Comparison of ENCODE assay signal across 20 cellular contexts in the genomic region with DNA sequence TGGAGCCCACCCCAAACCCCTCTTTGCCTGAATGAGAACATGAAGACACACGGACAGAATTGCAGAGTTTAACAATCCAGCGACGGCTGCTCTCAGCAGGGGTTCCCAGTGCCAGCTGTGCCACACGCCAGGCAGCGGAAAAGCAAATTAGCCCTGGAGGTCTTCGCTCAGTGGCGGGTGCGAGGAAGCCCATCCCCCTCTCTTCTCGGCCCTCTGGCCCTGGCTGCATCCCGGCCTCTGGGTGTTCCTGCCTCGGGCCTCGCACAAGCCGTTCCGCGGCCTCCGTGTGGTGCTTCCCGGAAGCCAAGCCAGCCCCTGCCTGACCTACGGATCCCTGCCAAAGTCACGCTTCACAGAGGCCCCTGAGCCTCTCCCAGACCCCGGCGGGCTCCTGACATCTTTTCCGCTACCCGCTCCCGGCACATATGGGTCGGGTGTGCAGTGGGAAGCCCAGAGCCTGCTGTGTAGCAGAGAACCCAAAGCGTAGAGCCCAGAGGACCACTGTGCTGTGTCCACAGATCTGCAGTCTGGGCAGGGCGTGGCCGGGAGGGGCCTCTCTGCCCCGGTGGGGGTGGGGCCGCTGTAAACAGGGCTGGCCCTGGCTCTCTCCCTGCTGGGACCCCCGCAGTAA.
A peak's percentile ranks its signal among the peaks of the same experiment; 100 is the strongest.
DNase-seq lines count a peak whose midpoint lies in the region; ATAC-seq, FAIRE-seq and TF ChIP-seq lines count a peak whose summit lies in the region.
"Had no signal": no experiment of that assay in that cellular context is flagged by ENCODE, and none has a peak within 500 bp of the region (broad histone marks: within the 10 kb centered on the region; RNA-seq: fewer than 3 reads in every experiment).

No MANE protein-coding gene starts in this region.

- H4K91ac ChIP-seq in neuronal stem cell (ENCODE audit: low read depth, low read length, poor library complexity), result no peak overlapping the region

- no peak overlapping the region for H3K4ac ChIP-seq in neuronal stem cell (ENCODE audit: low read length)

- TF ChIP-seq POLR2A in K562 (conservative IDR thresholded peaks at IDR 0.05) (no peak), uterus (IDR thresholded peaks at IDR 0.05) (no peak)

- no peak overlapping the region for H3K27ac ChIP-seq in HUES6 (ENCODE audit: low read depth, low read length)
- H3K27ac ChIP-seq in K562 (ENCODE audit: extremely low read depth, low read depth, low read length), result no peak overlapping the region
- H3K27ac ChIP-seq in neuronal stem cell (replicated peaks; ENCODE audit: low read length), result no peak overlapping the region
- H3K27ac ChIP-seq in uterus, result no peak overlapping the region
- H3K27ac ChIP-seq: A549, C4-2B, heart left ventricle, PC-9 had no signal

- no peak overlapping the region for H3K18ac ChIP-seq in neuronal stem cell (ENCODE audit: low read length)

- in situ Hi-C loops in K562 (cut with MboI), result no loop called here

- H4K20me1 ChIP-seq in K562 (replicated peaks; ENCODE audit: control insufficient read depth, insufficient read depth, low read length), result peaks cover 6% of the 10 kb centered on the region; the same call in 1 of the 2 replicates

- H3K9me3 ChIP-seq in HUES6 (ENCODE audit: control insufficient read depth, insufficient read depth, low read depth, low read length) (no peaks in the 10 kb centered on the region), K562 (replicated peaks; ENCODE audit: control insufficient read depth, insufficient read depth, low read depth, low read length) (no peaks in the 10 kb centered on the region), neuronal stem cell (replicated peaks in 1 of 2; ENCODE audit: control insufficient read depth in 2 of 2, insufficient read depth in 1 of 2, low read depth in 1 of 2, low read length in 2 of 2) (no peaks in the 10 kb centered on the region), uterus (no peaks in the 10 kb centered on the region)
- H3K9me3 ChIP-seq: A549, heart left ventricle, MG63 had no signal

- FAIRE-seq in K562 (lab: Jason Lieb, UNC), result no peak
- FAIRE-seq: A549 had no signal

- H3K23ac ChIP-seq in neuronal stem cell (ENCODE audit: low read depth, low read length, poor library complexity), result no peak overlapping the region

- H2BK120ac ChIP-seq in neuronal stem cell (ENCODE audit: low read depth, low read length), result no peak overlapping the region

- no peak for TF ChIP-seq RAD21 in K562 (CRISPR knock-in tag; conservative IDR thresholded peaks at IDR 0.05 in 1 of 2, IDR thresholded peaks at IDR 0.05 in 1 of 2)

- intact Hi-C loops in K562 (cut with micrococcal nuclease), result no loop called here
- intact Hi-C loops in uterus (cut with DNase I; ENCODE audit: low total_unique reads), result no loop called here

- ATAC-seq in K562, result peak; percentile 63
- ATAC-seq: A549; activated CD8-positive, alpha-beta memory T cell treated with anti-CD3 and anti-CD28 coated beads, Interleukin-2, amount 10 ng/mL, durations not matched to agents 7 days and 5 days; heart left ventricle; stimulated activated effector memory CD8-positive, alpha-beta T cell treated with anti-CD3 and anti-CD28 coated beads, Interleukin-12 subunit alpha, Interleukin-12 subunit beta, amount 100 ng/mL, for 72 hours had no signal

- peaks cover 1% of the 10 kb centered on the region for H3K79me1 ChIP-seq in neuronal stem cell (ENCODE audit: low read depth, low read length)

- no peaks in the 10 kb centered on the region for H3K9me1 ChIP-seq in K562 (ENCODE audit: control insufficient read depth, insufficient read depth, low read length)

- TF ChIP-seq EP300 in K562 (IDR thresholded peaks at IDR 0.05; ENCODE audit: low read length), result no peak

- TF ChIP-seq CTCF in K562 (IDR thresholded peaks at IDR 0.05 in 2 of 3, conservative IDR thresholded peaks at IDR 0.05 in 1 of 3; ENCODE audit: insufficient read depth in 2 of 3, low read depth in 1 of 3, low read length in 3 of 3) (no peak), uterus (IDR thresholded peaks at IDR 0.05) (no peak)

- no peak overlapping the region for H3K14ac ChIP-seq in neuronal stem cell (ENCODE audit: low read length)

- H4K8ac ChIP-seq in neuronal stem cell (ENCODE audit: low read depth, low read length), result no peak overlapping the region

- peak overlapping the region; percentile 39; the same call in 1 of the 2 replicates for H3K4me3 ChIP-seq in HUES6 (ENCODE audit: low read depth, low read length)
- H3K4me3 ChIP-seq in K562, result no peak overlapping the region
- H3K4me3 ChIP-seq in neuronal stem cell (ENCODE audit: low read length in 2 of 2), result no peak overlapping the region
- H3K4me3 ChIP-seq in uterus, result no peak overlapping the region
- H3K4me3 ChIP-seq: A549, heart left ventricle, MG63, PC-9 had no signal

- CTCF ChIA-PET in K562 (lab: Yijun Ruan, JAX; ENCODE audit: low intra/inter-chr PET ratio), result interaction anchor here (0.6 kb wide), 1 partner anchor 271 kb away, joined by 3 read pairs; no protein-coding TSS in a partner anchor

- H3K4me1 ChIP-seq in HUES6 (ENCODE audit: control insufficient read depth, insufficient read depth, low read length) (peaks cover 7% of the 10 kb centered on the region; the same call in 1 of the 2 replicates), K562 (replicated peaks in 1 of 2; ENCODE audit: control insufficient read depth in 2 of 2, insufficient read depth in 2 of 2, low read length in 2 of 2) (peaks cover 0 to 43% of the 10 kb centered on the region in 2 experiments; a peak in 2 of 5 replicates), neuronal stem cell (ENCODE audit: control insufficient read depth in 2 of 2, insufficient read depth in 1 of 2, low read depth in 1 of 2, low read length in 2 of 2) (no peaks in the 10 kb centered on the region), uterus (no peaks in the 10 kb centered on the region)
- H3K4me1 ChIP-seq: heart left ventricle had no signal

- WGBS in K562 (ENCODE audit: insufficient coverage, low coverage, missing lambda C conversion rate), result 2% methylated on average over 24 of the region's 31 CpGs
- WGBS in neuronal stem cell (ENCODE audit: extremely low coverage in 2 of 2, insufficient read length in 2 of 2, insufficient replicate concordance in 1 of 2), 2 donors, result no CpG with 5 or more reads among the region's 31 CpGs

- no peak overlapping the region for H2BK15ac ChIP-seq in neuronal stem cell (ENCODE audit: low read length)

- H2BK12ac ChIP-seq in neuronal stem cell (ENCODE audit: low read length), result no peak overlapping the region

- no TSS peak for BruUV-seq in K562 (replicated peaks; lab: Mats Ljungman, UMichigan)

- no peak overlapping the region for H2BK5ac ChIP-seq in neuronal stem cell (ENCODE audit: low read length)

- H2AFZ ChIP-seq in K562 (ENCODE audit: low read depth, low read length), result no peak overlapping the region
- H2AFZ ChIP-seq in neuronal stem cell (ENCODE audit: low read length), result no peak overlapping the region
- H2AFZ ChIP-seq: PC-9 had no signal

- H3K36me3 ChIP-seq in HUES6 (ENCODE audit: control insufficient read depth, insufficient read depth, low read length) (no peaks in the 10 kb centered on the region), K562 (ENCODE audit: control insufficient read depth, insufficient read depth, low read length) (no peaks in the 10 kb centered on the region), neuronal stem cell (replicated peaks in 1 of 2; ENCODE audit: control insufficient read depth in 2 of 2, insufficient read depth in 2 of 2, low read length in 2 of 2) (no peaks in the 10 kb centered on the region), uterus (no peaks in the 10 kb centered on the region)
- H3K36me3 ChIP-seq: heart left ventricle, MG63 had no signal

- H3K4me2 ChIP-seq in K562 (ENCODE audit: insufficient read depth, low read length), result no peak overlapping the region
- no peak overlapping the region for H3K4me2 ChIP-seq in neuronal stem cell (ENCODE audit: insufficient read depth, low read length, poor library complexity, severe bottlenecking)
- H3K4me2 ChIP-seq: A549, PC-9 had no signal

- H3K27me3 ChIP-seq in HUES6 (ENCODE audit: control insufficient read depth, insufficient read depth, low read length), result peaks cover 89% of the 10 kb centered on the region
- H3K27me3 ChIP-seq in K562 (ENCODE audit: control insufficient read depth in 2 of 2, insufficient read depth in 2 of 2, low read length in 2 of 2), result peaks cover 18 to 84% of the 10 kb centered on the region in 2 experiments; a peak in 3 of 5 replicates
- H3K27me3 ChIP-seq in neuronal stem cell (ENCODE audit: control insufficient read depth in 3 of 3, insufficient read depth in 3 of 3, low read depth in 1 of 3, low read length in 3 of 3), result peaks cover 6 to 63% (median 37%) of the 10 kb centered on the region in 3 experiments
- H3K27me3 ChIP-seq in uterus, result peaks cover 0 to 24% of the 10 kb centered on the region in 2 donors

- POLR2A ChIA-PET in K562 (lab: Yijun Ruan, JAX), result no interaction called here

- H3K9ac ChIP-seq in HUES6 (ENCODE audit: low read length), result no peak overlapping the region
- peak overlapping the region in 1 of 2 experiments; percentile 52; a peak in 1 of 4 replicates for H3K9ac ChIP-seq in K562 (ENCODE audit: insufficient read depth in 1 of 2, low read depth in 2 of 2, low read length in 2 of 2)
- no peak overlapping the region for H3K9ac ChIP-seq in neuronal stem cell (ENCODE audit: low read depth, low read length, poor library complexity)

- H2AK5ac ChIP-seq in neuronal stem cell (ENCODE audit: low read depth, low read length), result peak overlapping the region; percentile 53

- peak; percentile 47 for DNase-seq in NCI-H345 (lab: John Stamatoyannopoulos, UW)
- DNase-seq in NCI-H345 treated with DMSO at 0.1 percent for 48 hours (lab: John Stamatoyannopoulos, UW; ENCODE audit: unreplicated experiment), result no peak
- peak in 2 of 4 experiments; percentile 59 to 60 for DNase-seq in K562 (ENCODE audit: extremely low read depth in 1 of 4, low spot score in 3 of 4)
- no peak for DNase-seq in neuronal stem cell (ENCODE audit: low spot score)
- no peak for DNase-seq in uterus
- DNase-seq in Ammon's horn (ENCODE audit: low spot score), result no peak
- DNase-seq in amniotic stem cell (lab: John Stamatoyannopoulos, UW), result no peak
- DNase-seq: activated CD4-positive, alpha-beta T cell treated with anti-CD3 and anti-CD28 coated beads for 4 hours; activated CD8-positive, alpha-beta memory T cell treated with anti-CD3 and anti-CD28 coated beads, Interleukin-2, amount 10 ng/mL, durations not matched to agents 7 days and 5 days; anterior cingulate cortex; cerebellar nuclear complex; effector memory CD4-positive, alpha-beta T cell; islet precursor cell; MG63; PC-9 had no signal

- H3K79me2 ChIP-seq in K562 (ENCODE audit: control insufficient read depth, insufficient read depth, low read length), result no peaks in the 10 kb centered on the region

TF ChIP-seq in K562, 482 proteins besides CTCF, POLR2A, EP300 and RAD21 (continues in another document):
- 0 out of 2 replicates have a peak, but pooled peaks have one; percentile 35 for TF ChIP-seq ELF1 (tag; IDR thresholded peaks at IDR 0.05)
